Comparison of ENCODE assay signal across 1 cellular context in genomic region chr20:45874117-45874481, GRCh38. TPM values are rescaled to one million over a fixed set of nuclear protein-coding genes. Genes with fewer than 3 reads are reported as not detected.
"Had no signal": no experiment of that assay in that cellular context is flagged by ENCODE, and none has a peak within 500 bp of the region (broad histone marks: within the 10 kb centered on the region; RNA-seq: fewer than 3 reads in every experiment).

No MANE protein-coding gene starts in this region.

RNA-seq across cellular contexts. Expression of gene SPATA25, which starts 13.3 kb away (rescaled TPM):
- polyA plus RNA-seq: immature natural killer cell had no signal
